9 cellular contexts compared by ENCODE assay signal in the genomic region with DNA sequence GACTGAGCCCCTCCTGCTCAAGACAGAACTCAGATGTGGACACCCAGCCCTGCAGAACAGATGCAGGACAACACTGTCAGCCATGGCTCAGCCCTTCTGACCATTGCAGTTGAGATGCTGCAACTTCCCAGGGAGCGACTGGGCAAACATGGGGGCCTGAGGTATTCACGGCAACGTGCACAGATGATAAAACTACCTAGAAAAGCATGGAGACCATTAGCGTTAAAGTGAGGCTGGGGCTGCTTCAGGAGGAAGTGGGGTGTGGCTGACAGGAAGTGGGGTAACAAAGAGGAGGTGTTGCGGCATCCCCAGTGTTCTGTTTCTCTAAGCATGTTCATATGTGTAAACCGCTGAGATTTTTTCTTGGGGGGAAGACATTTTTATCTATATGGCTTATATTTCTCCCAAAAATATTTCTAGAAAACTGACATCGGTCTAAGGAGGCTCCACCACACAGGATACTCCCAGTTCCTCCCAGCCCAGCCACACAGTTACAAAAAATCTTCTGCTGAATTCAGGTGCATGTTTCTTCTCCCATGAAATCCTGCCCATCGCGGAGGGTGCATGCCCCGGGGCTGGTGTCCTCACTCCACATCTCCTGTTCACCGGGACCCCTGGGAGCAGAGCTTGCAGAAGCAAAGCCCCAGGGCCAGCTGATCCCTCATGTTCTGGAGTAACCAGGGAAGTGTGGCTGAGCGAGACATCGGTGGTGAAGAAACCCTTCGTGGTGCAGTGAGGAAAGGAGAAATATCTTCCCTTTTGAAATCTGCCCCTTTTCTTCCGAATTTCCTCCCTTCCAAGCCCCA.
DNase-seq lines count a peak whose midpoint lies in the region; ATAC-seq and TF ChIP-seq lines count a peak whose summit lies in the region.
"Had no signal": no experiment of that assay in that cellular context is flagged by ENCODE, and none has a peak within 500 bp of the region (broad histone marks: within the 10 kb centered on the region; RNA-seq: fewer than 3 reads in every experiment).

No MANE protein-coding gene starts in this region.

- peak overlapping the region; percentile 97 for H3K27ac Mint-ChIP-seq in dendritic cell treated with granulocyte-macrophage colony-stimulating factor and Interleukin-4, amounts not matched to agents 40 ng/mL and 50 ng/mL, for 4 days

- H3K4me1 Mint-ChIP-seq in dendritic cell treated with granulocyte-macrophage colony-stimulating factor and Interleukin-4, amounts not matched to agents 40 ng/mL and 50 ng/mL, for 4 days (ENCODE audit: low read depth): peaks cover 99% of the 10 kb centered on the region

- H3K4me3 ChIP-seq in foreskin fibroblast (ENCODE audit: low read depth in 1 of 2, low read length in 2 of 2): no peak overlapping the region

- H3K9me3 Mint-ChIP-seq in dendritic cell treated with granulocyte-macrophage colony-stimulating factor and Interleukin-4, amounts not matched to agents 40 ng/mL and 50 ng/mL, for 4 days: no peaks in the 10 kb centered on the region

- ATAC-seq in GM18520 (IDR thresholded peaks at IDR 0.05; ENCODE audit: unreplicated experiment): no peak

- peak overlapping the region; percentile 88 for H3K4me3 Mint-ChIP-seq in dendritic cell treated with granulocyte-macrophage colony-stimulating factor and Interleukin-4, amounts not matched to agents 40 ng/mL and 50 ng/mL, for 4 days

- H3K27me3 Mint-ChIP-seq in dendritic cell treated with granulocyte-macrophage colony-stimulating factor and Interleukin-4, amounts not matched to agents 40 ng/mL and 50 ng/mL, for 4 days: no peaks in the 10 kb centered on the region

- TF ChIP-seq CTCF in foreskin fibroblast (IDR thresholded peaks at IDR 0.05; ENCODE audit: low read depth, low read length): no peak
- TF ChIP-seq CTCF in GM13977 (IDR thresholded peaks at IDR 0.05; ENCODE audit: extremely low read depth, insufficient read depth, missing control alignments): no peak

- DNase-seq in SIG-M5 treated with dmso at 0.1 percent for 504 hours (lab: John Stamatoyannopoulos, UW; ENCODE audit: unreplicated experiment) (peak; percentile 75), SIG-M5 (lab: John Stamatoyannopoulos, UW) (no peak), foreskin fibroblast (no peak), GM13977 (ENCODE audit: low spot score) (no peak)
- peak; percentile 25 to 42 for DNase-seq in activated CD4-positive, alpha-beta T cell treated with anti-CD3 and anti-CD28 coated beads, Interleukin-2, amount 50 U/mL, for 48 hours
- peak; percentile 59 for DNase-seq in stimulated activated CD8-positive, alpha-beta memory T cell treated with anti-CD3 and anti-CD28 coated beads, Interleukin-4, amount 100 ng/mL, for 48 hours
- DNase-seq: 8988T had no signal

- in situ Hi-C loops in GM13977 (cut with MboI; ENCODE audit: low pct_unique_long_range_greater_than_20kb, low sequenced_read_pairs, unreplicated experiment): no loop called here

- H3K36me3 Mint-ChIP-seq in dendritic cell treated with granulocyte-macrophage colony-stimulating factor and Interleukin-4, amounts not matched to agents 40 ng/mL and 50 ng/mL, for 4 days (ENCODE audit: low read depth): peaks cover 40% of the 10 kb centered on the region

- intact Hi-C loops in dendritic cell treated with granulocyte-macrophage colony-stimulating factor and Interleukin-4, amounts not matched to agents 40 ng/mL and 50 ng/mL, for 4 days (cut with micrococcal nuclease): loop anchor here (2.0 kb wide), 2 partner anchors 13 to 15 kb away; a partner anchor contains a TSS

Comparison
In these comparisons a context has a peak if more than half of its experiments do, and no peak if none do; other contexts are left out.
1. DNase-seq: peak in SIG-M5 treated with dmso at 0.1 percent for 504 hours (single experiment), activated CD4-positive, alpha-beta T cell treated with anti-CD3 and anti-CD28 coated beads, Interleukin-2, amount 50 U/mL, for 48 hours (2 of 2) and stimulated activated CD8-positive, alpha-beta memory T cell treated with anti-CD3 and anti-CD28 coated beads, Interleukin-4, amount 100 ng/mL, for 48 hours (single experiment); none in SIG-M5 (single experiment), foreskin fibroblast (0 of 2) and GM13977 (single experiment).